In the genomic region with DNA sequence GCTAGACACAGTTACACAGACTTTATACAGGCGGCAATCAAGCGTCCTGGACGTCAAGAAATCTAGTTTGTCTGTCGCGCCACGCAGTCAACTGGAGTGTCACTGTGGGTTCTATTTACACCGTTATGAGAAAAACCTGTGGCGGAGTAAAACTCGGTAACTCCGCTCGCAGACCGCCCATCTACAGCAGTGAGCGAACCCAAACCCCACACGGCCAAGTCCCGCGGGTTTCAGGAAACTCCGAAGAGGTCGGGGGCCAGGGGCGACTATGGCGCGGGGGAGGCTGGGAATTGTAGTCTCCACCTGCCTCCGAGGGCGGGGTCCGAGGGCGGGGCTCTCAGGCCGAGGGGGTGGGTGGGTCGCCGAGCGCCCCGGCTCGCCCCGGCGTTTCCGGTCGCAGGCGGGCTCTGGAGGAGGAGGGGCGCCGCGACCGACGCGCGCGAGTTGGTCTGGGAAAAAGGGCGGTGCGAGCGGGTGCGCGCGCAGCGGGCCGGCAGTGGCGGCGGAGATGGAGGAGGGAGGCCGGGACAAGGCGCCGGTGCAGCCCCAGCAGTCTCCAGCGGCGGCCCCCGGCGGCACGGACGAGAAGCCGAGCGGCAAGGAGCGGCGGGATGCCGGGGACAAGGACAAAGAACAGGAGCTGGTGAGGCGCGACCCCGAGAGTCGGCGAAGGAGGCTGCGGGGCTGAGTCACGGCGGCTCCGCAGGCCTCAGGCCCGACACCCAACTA, we compare ENCODE assay signal across 8 cellular contexts. TPM values are rescaled to one million over a fixed set of nuclear protein-coding genes. Genes with fewer than 3 reads are reported as not detected.
DNase-seq lines count a peak whose midpoint lies in the region; ATAC-seq and TF ChIP-seq lines count a peak whose summit lies in the region.

A gene (plus strand): TSS at position 483 of the 729 bp plus-strand sequence. CDS start 26 bp downstream, at position 509.

- H3K9me3 ChIP-seq in heart right ventricle = no peaks in the 10 kb centered on the region

- H3K4me1 ChIP-seq in heart right ventricle = peaks cover 5 to 24% (median 16%) of the 10 kb centered on the region in 9 donors

- peak; percentile 95 for DNase-seq in NCI-H1694 (lab: John Stamatoyannopoulos, UW)
- DNase-seq in amniotic epithelial cell (ENCODE audit: low read depth) = peak; percentile 93
- DNase-seq in heart right ventricle = peak; percentile 98
- peak; percentile 96 to 100 (median 98) for DNase-seq in posterior cingulate gyrus
- peak; percentile 99 for DNase-seq in type B pancreatic cell (ENCODE audit: extremely low spot score, unreplicated experiment)

- ATAC-seq in GM18498 (IDR thresholded peaks at IDR 0.05; ENCODE audit: unreplicated experiment) = peak; percentile 95
- peak; percentile 95 for ATAC-seq in HG02885 (IDR thresholded peaks at IDR 0.05; ENCODE audit: poor library complexity, unreplicated experiment)
- ATAC-seq in heart right ventricle = peak; percentile 99 to 100 (median 99)

- H3K36me3 ChIP-seq in heart right ventricle = peaks cover 5 to 39% (median 36%) of the 10 kb centered on the region in 9 donors

- intact Hi-C loops in T-helper 1 cell treated with Interleukin-12 subunit alpha and Interleukin-12 subunit beta and Interleukin-4 antibody, amounts not matched to agents 30 ng/mL and 1 ng/mL, for 36 hours (cut with micrococcal nuclease) = loop anchor here (1.0 to 5.0 kb wide), 17 partner anchors 10 to 1288 kb away; a partner anchor contains a TSS
- intact Hi-C loops in heart right ventricle (cut with DNase I) = loop anchor here in 5 of 10 donors (2.0 to 10.0 kb wide), 8 partner anchors 16 to 404 kb away; a partner anchor contains a TSS
- intact Hi-C loops in posterior cingulate gyrus (cut with DNase I) = loop anchor here (2.0 to 5.0 kb wide), 2 partner anchors 16 to 112 kb away; a partner anchor contains a TSS

- WGBS in heart right ventricle, 2 donors = 0% methylated on average over 67 to 78 of the region's 78 CpGs

- peak within 1 kb of the TSS; percentile 93 for H3K27ac Mint-ChIP-seq in type B pancreatic cell

- H3K27me3 ChIP-seq in heart right ventricle = no peaks in the 10 kb centered on the region

- peak within 1 kb of the TSS; percentile 46 to 93 (median 83) for H3K27ac ChIP-seq in heart right ventricle

- H3K4me3 ChIP-seq in heart right ventricle = peak within 1 kb of the TSS; percentile 67 to 100 (median 92)

- peaks cover 7% of the 10 kb centered on the region for H3K36me3 Mint-ChIP-seq in type B pancreatic cell

- no peaks in the 10 kb centered on the region for H3K9me3 Mint-ChIP-seq in type B pancreatic cell

- TF ChIP-seq CTCF in heart right ventricle (IDR thresholded peaks at IDR 0.05) (no peak), type B pancreatic cell (conservative IDR thresholded peaks at IDR 0.05) (no peak)

- H3K4me1 Mint-ChIP-seq in type B pancreatic cell (ENCODE audit: unreplicated experiment) = peaks cover 10% of the 10 kb centered on the region

- peaks cover 10% of the 10 kb centered on the region for H3K27me3 Mint-ChIP-seq in type B pancreatic cell

- H3K4me3 Mint-ChIP-seq in type B pancreatic cell = peak within 1 kb of the TSS; percentile 97

RNA-seq across cellular contexts. Expression of the gene that starts here (rescaled TPM):
- total RNA-seq in T-helper 1 cell treated with Interleukin-12 subunit alpha and Interleukin-12 subunit beta and Interleukin-4 antibody, amounts not matched to agents 30 ng/mL and 1 ng/mL, for 36 hours = 223 and 235 TPM in 2 replicates
- 100 to 1,000 TPM; 210 to 254 (median 231) TPM for total RNA-seq in heart right ventricle
- polyA plus RNA-seq in heart right ventricle = 100 to 1,000 TPM in 1 of 2 donors, 10 to 100 TPM in 1; 49.0 to 288 TPM
- 226 and 255 TPM in 2 replicates for total RNA-seq in type B pancreatic cell (ENCODE audit: low replicate concordance)

Comparison
In these comparisons a context has a peak if more than half of its experiments do, and no peak if none do; other contexts are left out.
1. Peak in every context shown above with its lines: DNase-seq, ATAC-seq, H3K4me3 ChIP-seq and H3K27ac ChIP-seq.